ENCODE assay signal across 1 cellular context in genomic region chr1:2134604-2135307, GRCh38.
TF ChIP-seq lines count a peak whose summit lies in the region.

No MANE protein-coding gene starts in this region.

TF ChIP-seq in HepG2, 621 proteins besides CTCF, POLR2A, EP300 and RAD21 (continued from another document and continues in another):
- TF ChIP-seq SATB2 (CRISPR knock-in tag; IDR thresholded peaks at IDR 0.05): no peak
- TF ChIP-seq FOXA3 (CRISPR knock-in tag; IDR thresholded peaks at IDR 0.05): peak; percentile 67; the same call in 1 of the 2 replicates
- no peak for TF ChIP-seq BRCA1 (CRISPR knock-in tag; IDR thresholded peaks at IDR 0.05)
- TF ChIP-seq AGO2 (optimal IDR thresholded peaks at IDR 0.05; ENCODE audit: low read depth, low read length): peak; percentile 77
- TF ChIP-seq GMEB2 (CRISPR knock-in tag; IDR thresholded peaks at IDR 0.05; ENCODE audit: low read depth): no peak
- peak; percentile 63 for TF ChIP-seq ZGPAT (CRISPR knock-in tag; IDR thresholded peaks at IDR 0.05)
- TF ChIP-seq STAT5B (CRISPR knock-in tag; IDR thresholded peaks at IDR 0.05): 0 out of 2 replicates have a peak, but pooled peaks have one; percentile 15
- TF ChIP-seq ZIK1 (CRISPR knock-in tag; IDR thresholded peaks at IDR 0.05; ENCODE audit: borderline replicate concordance, low read depth): no peak; the same call in 1 of the 2 replicates
- TF ChIP-seq ZNF546 (CRISPR knock-in tag; conservative IDR thresholded peaks at IDR 0.05): peak; percentile 62; the same call in 1 of the 2 replicates
- TF ChIP-seq ZNF746 (CRISPR knock-in tag; IDR thresholded peaks at IDR 0.05): peak; percentile 30; the same call in 1 of the 2 replicates
- no peak for TF ChIP-seq ZMYM2 (CRISPR knock-in tag; IDR thresholded peaks at IDR 0.05)
- TF ChIP-seq HDAC6 (IDR thresholded peaks at IDR 0.05; ENCODE audit: low read depth, low read length): no peak
- no peak for TF ChIP-seq TCF12 (IDR thresholded peaks at IDR 0.05)
- TF ChIP-seq TCF12 (CRISPR knock-in tag; IDR thresholded peaks at IDR 0.05): no peak
- no peak for TF ChIP-seq NBN (conservative IDR thresholded peaks at IDR 0.05)
- no peak for TF ChIP-seq EZH2 (conservative IDR thresholded peaks at IDR 0.05; ENCODE audit: low read depth, low read length)
- no peak for TF ChIP-seq ZNF660 (CRISPR knock-in tag; IDR thresholded peaks at IDR 0.05; ENCODE audit: borderline replicate concordance, low read depth)
- no peak for TF ChIP-seq ZNF503 (CRISPR knock-in tag; IDR thresholded peaks at IDR 0.05)
- no peak for TF ChIP-seq E2F2 (CRISPR knock-in tag; IDR thresholded peaks at IDR 0.05; ENCODE audit: borderline replicate concordance)
- no peak; the same call in 1 of the 2 replicates for TF ChIP-seq CBX5 (CRISPR knock-in tag; IDR thresholded peaks at IDR 0.05; ENCODE audit: borderline replicate concordance)
- TF ChIP-seq ZNF331 (CRISPR knock-in tag; IDR thresholded peaks at IDR 0.05): 0 out of 2 replicates have a peak, but pooled peaks have one; percentile 25
- no peak for TF ChIP-seq ZNF143 (CRISPR knock-in tag; IDR thresholded peaks at IDR 0.05)
- no peak; the same call in 1 of the 2 replicates for TF ChIP-seq SP4 (CRISPR knock-in tag; IDR thresholded peaks at IDR 0.05)
- TF ChIP-seq MTERF4 (CRISPR knock-in tag; IDR thresholded peaks at IDR 0.05): peak; percentile 62; the same call in 1 of the 2 replicates
- TF ChIP-seq ZNF282 (IDR thresholded peaks at IDR 0.05; ENCODE audit: partially characterized antibody): no peak
- no peak for TF ChIP-seq SALL2 (CRISPR knock-in tag; IDR thresholded peaks at IDR 0.05)
- TF ChIP-seq ISL2 (CRISPR knock-in tag; IDR thresholded peaks at IDR 0.05): peak; percentile 30; the same call in 1 of the 2 replicates
- TF ChIP-seq ZNF747 (CRISPR knock-in tag; IDR thresholded peaks at IDR 0.05; ENCODE audit: borderline replicate concordance): peak; percentile 70; the same call in 1 of the 2 replicates
- TF ChIP-seq NR2F1 (CRISPR knock-in tag; IDR thresholded peaks at IDR 0.05): no peak; a peak in 1 of 4 replicates
- no peak for TF ChIP-seq SYNCRIP (IDR thresholded peaks at IDR 0.05; ENCODE audit: insufficient read depth, low read depth, low read length)
- TF ChIP-seq THAP9 (CRISPR knock-in tag; IDR thresholded peaks at IDR 0.05; ENCODE audit: borderline replicate concordance): no peak; the same call in 1 of the 2 replicates
- TF ChIP-seq PCBP2 (optimal IDR thresholded peaks at IDR 0.05; ENCODE audit: low read depth, low read length, poor library complexity, severe bottlenecking): no peak
- TF ChIP-seq SMAD3 (CRISPR knock-in tag; IDR thresholded peaks at IDR 0.05): peak; percentile 72; the same call in 1 of the 2 replicates
- TF ChIP-seq ATF4 (CRISPR knock-in tag; IDR thresholded peaks at IDR 0.05): no peak
- 0 out of 2 replicates have a peak, but pooled peaks have one; percentile 19 for TF ChIP-seq NRL (CRISPR knock-in tag; IDR thresholded peaks at IDR 0.05; ENCODE audit: borderline replicate concordance)
- peak; percentile 75; the same call in 1 of the 2 replicates for TF ChIP-seq CREBL2 (CRISPR knock-in tag; IDR thresholded peaks at IDR 0.05; ENCODE audit: borderline replicate concordance)
- TF ChIP-seq GLMP (CRISPR knock-in tag; IDR thresholded peaks at IDR 0.05; ENCODE audit: borderline replicate concordance): no peak
- TF ChIP-seq TFAP4 (IDR thresholded peaks at IDR 0.05; ENCODE audit: borderline replicate concordance, low read depth): peak; percentile 27; the same call in 1 of the 2 replicates
- TF ChIP-seq ZNF230 (CRISPR knock-in tag; IDR thresholded peaks at IDR 0.05): no peak
- TF ChIP-seq ZKSCAN8 (CRISPR knock-in tag; IDR thresholded peaks at IDR 0.05; ENCODE audit: borderline replicate concordance): 0 out of 2 replicates have a peak, but pooled peaks have one; percentile 49
- TF ChIP-seq TERF1 (CRISPR knock-in tag; IDR thresholded peaks at IDR 0.05): peak; percentile 45; the same call in 1 of the 2 replicates
- TF ChIP-seq PRDM15 (CRISPR knock-in tag; IDR thresholded peaks at IDR 0.05): no peak
- TF ChIP-seq ZNF225 (CRISPR knock-in tag; IDR thresholded peaks at IDR 0.05): peak; percentile 23; the same call in 1 of the 2 replicates
- peak; percentile 43; the same call in 1 of the 2 replicates for TF ChIP-seq KMT2B (CRISPR knock-in tag; IDR thresholded peaks at IDR 0.05)
- no peak for TF ChIP-seq NFIC (IDR thresholded peaks at IDR 0.05; ENCODE audit: low read length)
